In genomic region chr9:93064392-93065124, GRCh38 we compare ENCODE assay signal across 1 cellular context.
A peak's percentile ranks its signal among the peaks of the same experiment; 100 is the strongest.
TF ChIP-seq lines count a peak whose summit lies in the region.

No MANE protein-coding gene starts in this region.

TF ChIP-seq in GM12878, 131 proteins besides CTCF, POLR2A, EP300 and RAD21 (continued from another document and continues in another):
- TF ChIP-seq CBFB (IDR thresholded peaks at IDR 0.05; ENCODE audit: low read depth) (peak; percentile 95), MTA2 (IDR thresholded peaks at IDR 0.05; ENCODE audit: low read depth) (peak; percentile 89), SPI1 (IDR thresholded peaks at IDR 0.05; ENCODE audit: borderline replicate concordance, insufficient read depth, low read depth, low read length) (no peak), IKZF1 (conservative IDR thresholded peaks at IDR 0.05) (peak; percentile 92), PAX5 (IDR thresholded peaks at IDR 0.05; ENCODE audit: borderline replicate concordance, low read depth, low read length) (peak; percentile 74), ELK1 (IDR thresholded peaks at IDR 0.05; ENCODE audit: low read depth, low read length) (no peak), ZNF384 (IDR thresholded peaks at IDR 0.05; ENCODE audit: borderline replicate concordance, low read depth, low read length) (no peak; the same call in 1 of the 2 replicates), BACH1 (IDR thresholded peaks at IDR 0.05; ENCODE audit: borderline replicate concordance) (peak; percentile 89), STAT3 (IDR thresholded peaks at IDR 0.05; ENCODE audit: low read depth, low read length) (no peak), SMC3 (IDR thresholded peaks at IDR 0.05; ENCODE audit: borderline replicate concordance, low read length) (no peak; the same call in 1 of the 2 replicates), IKZF2 (IDR thresholded peaks at IDR 0.05) (peak; percentile 91 to 93), STAT1 (conservative IDR thresholded peaks at IDR 0.05) (no peak), GATAD2B (conservative IDR thresholded peaks at IDR 0.05; ENCODE audit: low read depth) (peak; percentile 89), FOXK2 (IDR thresholded peaks at IDR 0.05) (peak; percentile 88), RELA (IDR thresholded peaks at IDR 0.05; ENCODE audit: borderline replicate concordance, partially characterized antibody) (no peak), CBX3 (IDR thresholded peaks at IDR 0.05; ENCODE audit: borderline replicate concordance, low read depth) (no peak), SREBF2 (IDR thresholded peaks at IDR 0.05; ENCODE audit: low read length) (no peak), PAX8 (IDR thresholded peaks at IDR 0.05) (no peak), TBL1XR1 (IDR thresholded peaks at IDR 0.05; ENCODE audit: low read depth, low read length) (peak; percentile 28; the same call in 1 of the 2 replicates), KLF5 (IDR thresholded peaks at IDR 0.05; ENCODE audit: partially characterized antibody) (peak; percentile 81), KAT2A (conservative IDR thresholded peaks at IDR 0.05; ENCODE audit: control insufficient read depth, low read depth, low read length) (no peak), MTA3 (IDR thresholded peaks at IDR 0.05; ENCODE audit: borderline replicate concordance, low read length) (no peak), BCL3 (IDR thresholded peaks at IDR 0.05; ENCODE audit: borderline replicate concordance, insufficient read depth, low read depth, low read length, poor library complexity, severe bottlenecking) (peak; percentile 24), FOXM1 (IDR thresholded peaks at IDR 0.05; ENCODE audit: low read depth, low read length) (no peak), CHD1 (IDR thresholded peaks at IDR 0.05; ENCODE audit: low read depth, low read length) (no peak), CREB1 (IDR thresholded peaks at IDR 0.05; ENCODE audit: low read depth) (no peak), CREM (IDR thresholded peaks at IDR 0.05; ENCODE audit: low read depth) (peak; percentile 66), RBBP5 (conservative IDR thresholded peaks at IDR 0.05) (no peak), TCF3 (IDR thresholded peaks at IDR 0.05; ENCODE audit: borderline replicate concordance, insufficient read depth, low read depth, low read length) (peak; percentile 92), CHD4 (IDR thresholded peaks at IDR 0.05) (no peak), SUZ12 (IDR thresholded peaks at IDR 0.05; ENCODE audit: unreplicated experiment) (no peak), YBX1 (IDR thresholded peaks at IDR 0.05) (no peak), MXI1 (IDR thresholded peaks at IDR 0.05; ENCODE audit: low read depth, low read length) (peak; percentile 56; the same call in 1 of the 2 replicates), NFXL1 (IDR thresholded peaks at IDR 0.05; ENCODE audit: borderline replicate concordance) (no peak), ASH2L (IDR thresholded peaks at IDR 0.05; ENCODE audit: borderline replicate concordance, low read depth) (0 out of 2 replicates have a peak, but pooled peaks have one; percentile 13), HDAC6 (IDR thresholded peaks at IDR 0.05; ENCODE audit: unreplicated experiment) (no peak), IRF4 (IDR thresholded peaks at IDR 0.05; ENCODE audit: low read depth, low read length) (peak; percentile 81), RFX5 (IDR thresholded peaks at IDR 0.05; ENCODE audit: low read depth, low read length) (no peak), SKIL (IDR thresholded peaks at IDR 0.05; ENCODE audit: low read depth, poor library complexity, severe bottlenecking) (peak; percentile 96), HSF1 (IDR thresholded peaks at IDR 0.05; ENCODE audit: low read depth, low read length) (no peak), JUNB (IDR thresholded peaks at IDR 0.05) (no peak), EGR1 (IDR thresholded peaks at IDR 0.05; ENCODE audit: borderline replicate concordance in 1 of 2, low read depth in 2 of 2, low read length in 2 of 2) (no peak), TCF7 (IDR thresholded peaks at IDR 0.05; ENCODE audit: borderline replicate concordance) (no peak), NR2C2 (IDR thresholded peaks at IDR 0.05; ENCODE audit: borderline replicate concordance, control insufficient read depth, insufficient read length, low read depth) (peak; percentile 95), MEF2B (IDR thresholded peaks at IDR 0.05; ENCODE audit: partially characterized antibody, poor library complexity, severe bottlenecking) (peak; percentile 81), YY1 (IDR thresholded peaks at IDR 0.05; ENCODE audit: low read depth, low read length) (peak; percentile 89), POLR2AphosphoS5 (IDR thresholded peaks at IDR 0.05; ENCODE audit: low read length) (peak; percentile 91), BCLAF1 (IDR thresholded peaks at IDR 0.05) (no peak), SMARCA5 (IDR thresholded peaks at IDR 0.05) (peak; percentile 82; the same call in 1 of the 2 replicates)
- TF ChIP-seq, protein P1, sequence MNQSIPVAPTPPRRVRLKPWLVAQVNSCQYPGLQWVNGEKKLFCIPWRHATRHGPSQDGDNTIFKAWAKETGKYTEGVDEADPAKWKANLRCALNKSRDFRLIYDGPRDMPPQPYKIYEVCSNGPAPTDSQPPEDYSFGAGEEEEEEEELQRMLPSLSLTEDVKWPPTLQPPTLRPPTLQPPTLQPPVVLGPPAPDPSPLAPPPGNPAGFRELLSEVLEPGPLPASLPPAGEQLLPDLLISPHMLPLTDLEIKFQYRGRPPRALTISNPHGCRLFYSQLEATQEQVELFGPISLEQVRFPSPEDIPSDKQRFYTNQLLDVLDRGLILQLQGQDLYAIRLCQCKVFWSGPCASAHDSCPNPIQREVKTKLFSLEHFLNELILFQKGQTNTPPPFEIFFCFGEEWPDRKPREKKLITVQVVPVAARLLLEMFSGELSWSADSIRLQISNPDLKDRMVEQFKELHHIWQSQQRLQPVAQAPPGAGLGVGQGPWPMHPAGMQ (IDR thresholded peaks at IDR 0.05; ENCODE audit: borderline replicate concordance), result no peak
- TF ChIP-seq, protein P2, sequence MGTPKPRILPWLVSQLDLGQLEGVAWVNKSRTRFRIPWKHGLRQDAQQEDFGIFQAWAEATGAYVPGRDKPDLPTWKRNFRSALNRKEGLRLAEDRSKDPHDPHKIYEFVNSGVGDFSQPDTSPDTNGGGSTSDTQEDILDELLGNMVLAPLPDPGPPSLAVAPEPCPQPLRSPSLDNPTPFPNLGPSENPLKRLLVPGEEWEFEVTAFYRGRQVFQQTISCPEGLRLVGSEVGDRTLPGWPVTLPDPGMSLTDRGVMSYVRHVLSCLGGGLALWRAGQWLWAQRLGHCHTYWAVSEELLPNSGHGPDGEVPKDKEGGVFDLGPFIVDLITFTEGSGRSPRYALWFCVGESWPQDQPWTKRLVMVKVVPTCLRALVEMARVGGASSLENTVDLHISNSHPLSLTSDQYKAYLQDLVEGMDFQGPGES (IDR thresholded peaks at IDR 0.05), result no peak
- TF ChIP-seq, protein P3, sequence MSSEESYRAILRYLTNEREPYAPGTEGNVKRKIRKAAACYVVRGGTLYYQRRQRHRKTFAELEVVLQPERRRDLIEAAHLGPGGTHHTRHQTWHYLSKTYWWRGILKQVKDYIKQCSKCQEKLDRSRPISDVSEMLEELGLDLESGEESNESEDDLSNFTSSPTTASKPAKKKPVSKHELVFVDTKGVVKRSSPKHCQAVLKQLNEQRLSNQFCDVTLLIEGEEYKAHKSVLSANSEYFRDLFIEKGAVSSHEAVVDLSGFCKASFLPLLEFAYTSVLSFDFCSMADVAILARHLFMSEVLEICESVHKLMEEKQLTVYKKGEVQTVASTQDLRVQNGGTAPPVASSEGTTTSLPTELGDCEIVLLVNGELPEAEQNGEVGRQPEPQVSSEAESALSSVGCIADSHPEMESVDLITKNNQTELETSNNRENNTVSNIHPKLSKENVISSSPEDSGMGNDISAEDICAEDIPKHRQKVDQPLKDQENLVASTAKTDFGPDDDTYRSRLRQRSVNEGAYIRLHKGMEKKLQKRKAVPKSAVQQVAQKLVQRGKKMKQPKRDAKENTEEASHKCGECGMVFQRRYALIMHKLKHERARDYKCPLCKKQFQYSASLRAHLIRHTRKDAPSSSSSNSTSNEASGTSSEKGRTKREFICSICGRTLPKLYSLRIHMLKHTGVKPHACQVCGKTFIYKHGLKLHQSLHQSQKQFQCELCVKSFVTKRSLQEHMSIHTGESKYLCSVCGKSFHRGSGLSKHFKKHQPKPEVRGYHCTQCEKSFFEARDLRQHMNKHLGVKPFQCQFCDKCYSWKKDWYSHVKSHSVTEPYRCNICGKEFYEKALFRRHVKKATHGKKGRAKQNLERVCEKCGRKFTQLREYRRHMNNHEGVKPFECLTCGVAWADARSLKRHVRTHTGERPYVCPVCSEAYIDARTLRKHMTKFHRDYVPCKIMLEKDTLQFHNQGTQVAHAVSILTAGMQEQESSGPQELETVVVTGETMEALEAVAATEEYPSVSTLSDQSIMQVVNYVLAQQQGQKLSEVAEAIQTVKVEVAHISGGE (CRISPR knock-in tag; IDR thresholded peaks at IDR 0.05), result no peak
- TF ChIP-seq, protein P4, sequence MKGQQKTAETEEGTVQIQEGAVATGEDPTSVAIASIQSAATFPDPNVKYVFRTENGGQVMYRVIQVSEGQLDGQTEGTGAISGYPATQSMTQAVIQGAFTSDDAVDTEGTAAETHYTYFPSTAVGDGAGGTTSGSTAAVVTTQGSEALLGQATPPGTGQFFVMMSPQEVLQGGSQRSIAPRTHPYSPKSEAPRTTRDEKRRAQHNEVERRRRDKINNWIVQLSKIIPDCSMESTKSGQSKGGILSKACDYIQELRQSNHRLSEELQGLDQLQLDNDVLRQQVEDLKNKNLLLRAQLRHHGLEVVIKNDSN (IDR thresholded peaks at IDR 0.05; ENCODE audit: borderline replicate concordance, extremely low read length, insufficient read depth, low read depth, low read length), result no peak
